Comparison of ENCODE assay signal across 27 cellular contexts in the genomic region with DNA sequence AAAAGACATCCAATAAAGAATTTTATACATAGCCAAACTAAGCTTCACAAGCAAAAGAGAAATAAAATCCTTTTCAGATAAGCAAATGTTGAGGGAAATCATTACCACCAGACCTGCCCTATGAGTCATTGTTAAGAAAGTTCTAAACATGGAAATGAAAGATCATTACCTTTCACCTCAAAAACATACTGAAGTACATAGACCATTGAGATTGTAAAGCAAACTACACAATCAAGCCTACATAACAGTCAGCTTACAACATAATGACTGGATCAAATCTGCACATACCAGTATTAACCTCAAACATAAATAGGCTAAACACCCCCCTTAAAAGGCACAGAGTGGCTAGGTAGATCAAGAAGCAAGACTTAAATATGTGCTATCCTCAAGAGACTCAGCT.
DNase-seq lines count a peak whose midpoint lies in the region; ATAC-seq, FAIRE-seq and TF ChIP-seq lines count a peak whose summit lies in the region.
"Had no signal": no experiment of that assay in that cellular context is flagged by ENCODE, and none has a peak within 500 bp of the region (broad histone marks: within the 10 kb centered on the region; RNA-seq: fewer than 3 reads in every experiment).

No MANE protein-coding gene starts in this region.

- TF ChIP-seq CTCF in Calu3 (IDR thresholded peaks at IDR 0.05; ENCODE audit: unreplicated experiment): no peak
- no peak for TF ChIP-seq CTCF in choroid plexus epithelial cell (conservative IDR thresholded peaks at IDR 0.05; ENCODE audit: low read depth, low read length)
- TF ChIP-seq CTCF in mucosa of descending colon (IDR thresholded peaks at IDR 0.05): no peak

- CTCF ChIA-PET in Calu3 (lab: Charles Lee): interaction anchor here (0.7 to 0.9 kb wide), 2 partner anchors 11 to 456 kb away, joined by 3 to 4 read pairs; no protein-coding TSS in a partner anchor

- no TSS peak for BruUV-seq in Calu3 (replicated peaks; lab: Mats Ljungman, UMichigan)

- H3K4me1 Mint-ChIP-seq in Calu3 (ENCODE audit: low read depth, unreplicated experiment): peaks cover 35% of the 10 kb centered on the region

- peaks cover 3% of the 10 kb centered on the region for H3K9me3 Mint-ChIP-seq in Calu3 (ENCODE audit: low read depth, unreplicated experiment)

- H3K4me3 Mint-ChIP-seq in Calu3 (ENCODE audit: low read depth, unreplicated experiment): no peak overlapping the region
- H3K4me3 Mint-ChIP-seq: activated CD8-positive, alpha-beta T cell treated with anti-CD3 and anti-CD28 coated beads, Interleukin-2, amount 10 ng/mL, durations not matched to agents 7 days and 5 days had no signal

- no peaks in the 10 kb centered on the region for H3K4me1 ChIP-seq in mucosa of descending colon (ENCODE audit: low read depth)
- H3K4me1 ChIP-seq: A549; BLaER1 treated with 17β-estradiol and CSF1 and Interleukin-3, amounts not matched to agents 10 nM and 100 nM; thyroid gland had no signal

- H3K9me3 ChIP-seq in mucosa of descending colon: no peaks in the 10 kb centered on the region
- H3K9me3 ChIP-seq: A549, thyroid gland had no signal

- intact Hi-C loops in Calu3 (cut with micrococcal nuclease; ENCODE audit: unreplicated experiment) (no loop called here), mucosa of descending colon (cut with DNase I, micrococcal nuclease) (no loop called here)

- ATAC-seq in mucosa of descending colon (peak; percentile 93), HG03442 (IDR thresholded peaks at IDR 0.05; ENCODE audit: unreplicated experiment) (no peak)
- ATAC-seq: A549; activated CD8-positive, alpha-beta T cell treated with anti-CD3 and anti-CD28 coated beads, Interleukin-2, amount 10 ng/mL, durations not matched to agents 7 days and 5 days; stimulated activated naive CD8-positive, alpha-beta T cell treated with anti-CD3 and anti-CD28 coated beads, Interleukin-15, Interleukin-2, amounts not matched to agents 100 U/mL and 50 U/mL, for 24 hours had no signal

- no peaks in the 10 kb centered on the region for H3K27me3 Mint-ChIP-seq in Calu3 (ENCODE audit: unreplicated experiment)

- no peaks in the 10 kb centered on the region for H3K36me3 ChIP-seq in mucosa of descending colon (ENCODE audit: low read depth)
- H3K36me3 ChIP-seq: BLaER1 treated with 17β-estradiol and CSF1 and Interleukin-3, amounts not matched to agents 10 nM and 100 nM; thyroid gland had no signal

- H3K4me3 ChIP-seq in choroid plexus epithelial cell (ENCODE audit: low read depth, low read length) (no peak overlapping the region), mucosa of descending colon (no peak overlapping the region)
- H3K4me3 ChIP-seq: A549; BLaER1 treated with 17β-estradiol and CSF1 and Interleukin-3, amounts not matched to agents 10 nM and 100 nM; thyroid gland had no signal

- H3K36me3 Mint-ChIP-seq in Calu3 (ENCODE audit: insufficient read depth, unreplicated experiment): peaks cover 8% of the 10 kb centered on the region

- no peak for TF ChIP-seq POLR2A in GM12892 (IDR thresholded peaks at IDR 0.05; ENCODE audit: low read depth, low read length)

- no peak for DNase-seq in Calu3
- peak; percentile 5 for DNase-seq in LHCN-M2 (ENCODE audit: low read depth)
- DNase-seq in choroid plexus epithelial cell (ENCODE audit: low read depth): peak; percentile 79
- DNase-seq in mucosa of descending colon: no peak
- DNase-seq in COLO668 (lab: John Stamatoyannopoulos, UW; ENCODE audit: unreplicated experiment): no peak
- no peak for DNase-seq in NCI-H524 treated with DMSO at 0.1 percent for 48 hours (lab: John Stamatoyannopoulos, UW)
- DNase-seq in GM12892 (ENCODE audit: insufficient read length): no peak
- DNase-seq: activated CD4-positive, CD25-positive, alpha-beta regulatory T cell treated with anti-CD3 and anti-CD28 coated beads, Interleukin-2, amount 50 U/mL, for 72 hours; activated CD8-positive, alpha-beta T cell treated with anti-CD3 and anti-CD28 coated beads, Interleukin-2, amount 10 ng/mL, durations not matched to agents 7 days and 5 days; activated T-cell treated with anti-CD3 and anti-CD28 coated beads, Interleukin-2, amount 50 U/mL, for 1 hour; amniotic stem cell; central memory CD4-positive, alpha-beta T cell; GDM1; kidney glomerular epithelial cell; NCI-H187; NCI-H748 treated with DMSO at 0.1 percent for 48 hours; occipital lobe; Right ventricle myocardium superior; stimulated activated CD4-positive, alpha-beta T cell treated with anti-CD3 and anti-CD28 coated beads, Interleukin-12 subunit alpha, Interleukin-12 subunit beta, amount 100 ng/mL, for 4 hours; stimulated activated CD4-positive, alpha-beta T cell treated with anti-CD3 and anti-CD28 coated beads, Interleukin-4, amount 100 ng/mL, for 4 hours; stimulated activated naive CD8-positive, alpha-beta T cell treated with anti-CD3 and anti-CD28 coated beads, Interleukin-15, Interleukin-2, amounts not matched to agents 100 U/mL and 50 U/mL, for 24 hours; thyroid gland had no signal

- FAIRE-seq in GM12892 (lab: Jason Lieb, UNC): no peak
- FAIRE-seq: A549, H54, HTR-8/SVneo had no signal

- peak overlapping the region; percentile 69 for H3K27ac Mint-ChIP-seq in Calu3 (ENCODE audit: unreplicated experiment)
- H3K27ac Mint-ChIP-seq: activated CD8-positive, alpha-beta T cell treated with anti-CD3 and anti-CD28 coated beads, Interleukin-2, amount 10 ng/mL, durations not matched to agents 7 days and 5 days had no signal

Comparison
In these comparisons a context has a peak if more than half of its experiments do, and no peak if none do; other contexts are left out.
1. DNase-seq: peak in LHCN-M2 (single experiment) and choroid plexus epithelial cell (single experiment); none in Calu3 (single experiment), mucosa of descending colon (0 of 3), COLO668 (single experiment), NCI-H524 treated with DMSO at 0.1 percent for 48 hours (single experiment) and GM12892 (single experiment).